In the genomic region with DNA sequence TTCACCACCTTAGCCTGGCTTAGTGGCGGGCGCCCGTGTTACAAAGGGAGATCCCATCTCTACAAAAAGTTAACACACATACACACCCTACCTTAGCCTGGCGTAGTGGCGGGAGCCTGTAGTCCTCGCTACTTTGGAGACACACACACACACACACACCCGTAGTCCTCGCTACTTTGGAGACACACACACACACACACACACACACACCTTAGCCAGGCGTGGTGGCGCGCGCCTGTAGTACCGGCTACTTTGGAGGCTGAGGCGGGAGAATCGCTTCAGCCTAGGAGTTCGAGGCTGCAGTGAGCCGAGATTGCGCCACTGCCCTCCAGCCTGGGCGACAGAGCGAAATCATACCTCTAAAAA, we compare ENCODE assay signal across 8 cellular contexts. TPM values are rescaled to one million over a fixed set of nuclear protein-coding genes. Genes with fewer than 3 reads are reported as not detected.
DNase-seq lines count a peak whose midpoint lies in the region; ATAC-seq and TF ChIP-seq lines count a peak whose summit lies in the region.

No MANE protein-coding gene starts in this region.

- H3K9me3 ChIP-seq in mucosa of descending colon (no peaks in the 10 kb centered on the region), vagina (no peaks in the 10 kb centered on the region)

- ATAC-seq in HG02642 (IDR thresholded peaks at IDR 0.05; ENCODE audit: poor library complexity, unreplicated experiment) (peak; percentile 7), SK-N-SH treated with all-trans-retinoic acid at 6 μM for 48 hours (peak; percentile 19), mucosa of descending colon (peak; percentile 48), GM21737 (IDR thresholded peaks at IDR 0.05; ENCODE audit: unreplicated experiment) (no peak)

- DNase-seq in dermis blood vessel endothelial cell: peak; percentile 37
- peak; percentile 33 to 60 (median 56) for DNase-seq in mucosa of descending colon
- no peak for DNase-seq in vagina (ENCODE audit: extremely low spot score in 2 of 2)
- no peak for DNase-seq in NCI-H2081 treated with DMSO at 0.1 percent for 48 hours (lab: John Stamatoyannopoulos, UW)

- peak overlapping the region; percentile 93 for H3K27ac ChIP-seq in vagina

- TF ChIP-seq POLR2A in vagina (IDR thresholded peaks at IDR 0.05): no peak

- TF ChIP-seq CTCF in GM12875 (IDR thresholded peaks at IDR 0.05; ENCODE audit: borderline replicate concordance, insufficient read depth, low read depth, low read length) (no peak), mucosa of descending colon (IDR thresholded peaks at IDR 0.05) (no peak), vagina (IDR thresholded peaks at IDR 0.05) (no peak)

- H3K4me3 ChIP-seq in GM12875 (ENCODE audit: low read depth, low read length) (peak overlapping the region; percentile 92), mucosa of descending colon (peak overlapping the region; percentile 91), vagina (peak overlapping the region; percentile 85 to 99)

- no peaks in the 10 kb centered on the region for H3K27me3 ChIP-seq in vagina

- H3K36me3 ChIP-seq in mucosa of descending colon (ENCODE audit: low read depth): no peaks in the 10 kb centered on the region
- no peaks in the 10 kb centered on the region for H3K36me3 ChIP-seq in vagina

- H3K4me1 ChIP-seq in mucosa of descending colon (ENCODE audit: low read depth) (peaks cover 16% of the 10 kb centered on the region), vagina (peaks cover 71% of the 10 kb centered on the region)

- intact Hi-C loops in mucosa of descending colon (cut with DNase I, micrococcal nuclease) (no loop called here), vagina (cut with DNase I) (loop anchor here (10.0 kb wide), 2 partner anchors 211 to 229 kb away; partner anchors contain the start of gene CREM)

TF ChIP-seq in SK-N-SH treated with all-trans-retinoic acid at 6 μM for 48 hours, 23 proteins besides CTCF, POLR2A, EP300 and RAD21:
- TF ChIP-seq ESRRG (CRISPR knock-in tag; IDR thresholded peaks at IDR 0.05) (no peak), ZC3H10 (CRISPR knock-in tag; IDR thresholded peaks at IDR 0.05) (no peak), ZFP3 (CRISPR knock-in tag; IDR thresholded peaks at IDR 0.05) (peak; percentile 31; the same call in 1 of the 2 replicates)

RNA-seq across cellular contexts. Expression of gene CCNY, which starts 0.6 kb away (rescaled TPM):
- total RNA-seq in dermis blood vessel endothelial cell: 99.4 and 124 TPM in 2 replicates
- total RNA-seq in mucosa of descending colon: 10 to 100 TPM; 48.6 to 64.4 (median 51.5) TPM
- total RNA-seq in vagina: 28.5 TPM

Comparison
In these comparisons a context has a peak if more than half of its experiments do, and no peak if none do; other contexts are left out.
1. DNase-seq: peak in dermis blood vessel endothelial cell (single experiment) and mucosa of descending colon (3 of 3); none in vagina (0 of 2) and NCI-H2081 treated with DMSO at 0.1 percent for 48 hours (single experiment).
2. Peak in every context shown above with its lines, with median percentiles within 50 percentile points of each other: H3K4me3 ChIP-seq.